In genomic region chr1:94792473-94792875, GRCh38 we compare ENCODE assay signal across 9 cellular contexts. TPM values are rescaled to one million over a fixed set of nuclear protein-coding genes. Genes with fewer than 3 reads are reported as not detected.
A peak's percentile ranks its signal among the peaks of the same experiment; 100 is the strongest.
DNase-seq lines count a peak whose midpoint lies in the region; ATAC-seq and TF ChIP-seq lines count a peak whose summit lies in the region.
"Had no signal": no experiment of that assay in that cellular context is flagged by ENCODE, and none has a peak within 500 bp of the region (broad histone marks: within the 10 kb centered on the region; RNA-seq: fewer than 3 reads in every experiment).

No MANE protein-coding gene starts in this region.

- H2AFZ ChIP-seq in Karpas-422 (ENCODE audit: low read length) = no peak overlapping the region

- H3K9ac ChIP-seq in Karpas-422 (ENCODE audit: low read length) = no peak overlapping the region

- no peaks in the 10 kb centered on the region for H3K27me3 ChIP-seq in Karpas-422 (ENCODE audit: low read length)

- no peak overlapping the region for H3K4me3 ChIP-seq in Karpas-422 (ENCODE audit: low read length)
- H3K4me3 ChIP-seq: K562 had no signal

- no peaks in the 10 kb centered on the region for H3K9me3 ChIP-seq in Karpas-422 (ENCODE audit: low read length)

- CTCF ChIA-PET in GM10248 (lab: Yijun Ruan, JAX) = interaction anchor here (1.0 to 2.6 kb wide), 3 partner anchors 13 to 251 kb away, joined by 3 to 14 read pairs (median 3); no protein-coding TSS in a partner anchor
- CTCF ChIA-PET in activated CD8-positive, alpha-beta T cell treated with anti-CD3 and anti-CD28 coated beads for 36 hours (lab: Charles Lee) = no interaction called here

- DNase-seq in GM10248 (ENCODE audit: extremely low spot score) (peak; percentile 44), Karpas-422 (peak; percentile 86), dedifferentiated amniotic fluid mesenchymal stem cell (ENCODE audit: extremely low spot score) (peak; percentile 31), omental fat pad (ENCODE audit: low spot score) (no peak), nephron progenitor cell (no peak), NCI-H510A (lab: John Stamatoyannopoulos, UW) (no peak)
- DNase-seq in activated CD8-positive, alpha-beta T cell treated with anti-CD3 and anti-CD28 coated beads for 36 hours = no peak

- H3K27me3 Mint-ChIP-seq in activated CD8-positive, alpha-beta T cell treated with anti-CD3 and anti-CD28 coated beads for 36 hours = no peaks in the 10 kb centered on the region
- H3K27me3 Mint-ChIP-seq in nephron progenitor cell (ENCODE audit: low read depth, poor library complexity) = no peaks in the 10 kb centered on the region

- no peaks in the 10 kb centered on the region for H3K36me3 Mint-ChIP-seq in activated CD8-positive, alpha-beta T cell treated with anti-CD3 and anti-CD28 coated beads for 36 hours (ENCODE audit: low read depth)
- no peaks in the 10 kb centered on the region for H3K36me3 Mint-ChIP-seq in nephron progenitor cell (ENCODE audit: low read depth)

- no peaks in the 10 kb centered on the region for H3K9me3 Mint-ChIP-seq in activated CD8-positive, alpha-beta T cell treated with anti-CD3 and anti-CD28 coated beads for 36 hours
- no peaks in the 10 kb centered on the region for H3K9me3 Mint-ChIP-seq in nephron progenitor cell

- peaks cover 6% of the 10 kb centered on the region for H3K4me1 Mint-ChIP-seq in activated CD8-positive, alpha-beta T cell treated with anti-CD3 and anti-CD28 coated beads for 36 hours (ENCODE audit: low read depth)
- peaks cover 4% of the 10 kb centered on the region for H3K4me1 Mint-ChIP-seq in nephron progenitor cell

- intact Hi-C loops in activated CD8-positive, alpha-beta T cell treated with anti-CD3 and anti-CD28 coated beads for 36 hours (cut with micrococcal nuclease) = no loop called here

- no peaks in the 10 kb centered on the region for H3K36me3 ChIP-seq in Karpas-422 (ENCODE audit: insufficient read depth, low read length)

- H3K4me2 ChIP-seq in Karpas-422 (ENCODE audit: low read depth, low read length, poor library complexity, severe bottlenecking) = peak overlapping the region; percentile 33

- H3K4me1 ChIP-seq in Karpas-422 (ENCODE audit: low read length) = peaks cover 25% of the 10 kb centered on the region

- TF ChIP-seq CTCF in GM10248 (IDR thresholded peaks at IDR 0.05; ENCODE audit: control extremely low read depth, extremely low read depth, low read depth, missing control alignments) (no peak), omental fat pad (IDR thresholded peaks at IDR 0.05) (no peak), nephron progenitor cell (IDR thresholded peaks at IDR 0.05) (no peak)
- no peak for TF ChIP-seq CTCF in activated CD8-positive, alpha-beta T cell treated with anti-CD3 and anti-CD28 coated beads for 36 hours (IDR thresholded peaks at IDR 0.05)

- H3K9me2 ChIP-seq in Karpas-422 (replicated peaks; ENCODE audit: insufficient read depth, low read length) = no peaks in the 10 kb centered on the region

- no peak overlapping the region for H3K27ac Mint-ChIP-seq in activated CD8-positive, alpha-beta T cell treated with anti-CD3 and anti-CD28 coated beads for 36 hours
- H3K27ac Mint-ChIP-seq in nephron progenitor cell = no peak overlapping the region

- H3K4me3 Mint-ChIP-seq in activated CD8-positive, alpha-beta T cell treated with anti-CD3 and anti-CD28 coated beads for 36 hours = no peak overlapping the region
- H3K4me3 Mint-ChIP-seq in nephron progenitor cell = no peak overlapping the region

- POLR2A ChIA-PET in GM10248 (lab: Yijun Ruan, JAX) = no interaction called here
- POLR2A ChIA-PET in activated CD8-positive, alpha-beta T cell treated with anti-CD3 and anti-CD28 coated beads for 36 hours (lab: Charles Lee) = no interaction called here

- no peak overlapping the region for H3K27ac ChIP-seq in Karpas-422 (ENCODE audit: low read length)

- no peaks in the 10 kb centered on the region for H3K79me2 ChIP-seq in Karpas-422 (ENCODE audit: low read length)

- peak; percentile 99 for ATAC-seq in GM21786 (IDR thresholded peaks at IDR 0.05; ENCODE audit: unreplicated experiment)
- ATAC-seq in omental fat pad (ENCODE audit: low FRiP score) = peak; percentile 43
- ATAC-seq in activated CD8-positive, alpha-beta T cell treated with anti-CD3 and anti-CD28 coated beads for 36 hours = no peak
- ATAC-seq: K562 had no signal

- H4K20me1 ChIP-seq in Karpas-422 (ENCODE audit: insufficient read depth, low read depth, low read length) = no peaks in the 10 kb centered on the region

RNA-seq across cellular contexts. Expression of gene SLC44A3, which starts 27.7 kb away (rescaled TPM):
- not detected in 2 replicates for total RNA-seq in Karpas-422 (2014; rRNA removed; shearing (Covaris generic); ENCODE audit: low replicate concordance)
- 1 to 10 TPM; 1.3 to 1.9 (median 1.4) TPM for total RNA-seq in omental fat pad
- not detected for total RNA-seq in activated CD8-positive, alpha-beta T cell treated with anti-CD3 and anti-CD28 coated beads for 36 hours
- total RNA-seq: K562 had no signal

Comparison
In these comparisons a context has a peak if more than half of its experiments do, and no peak if none do; other contexts are left out.
1. DNase-seq: peak in GM10248 (single experiment), Karpas-422 (single experiment) and dedifferentiated amniotic fluid mesenchymal stem cell (single experiment); none in omental fat pad (single experiment), activated CD8-positive, alpha-beta T cell treated with anti-CD3 and anti-CD28 coated beads for 36 hours (single experiment), nephron progenitor cell (single experiment) and NCI-H510A (single experiment).